ENCODE assay signal across 17 cellular contexts in genomic region chr13:20633802-20634201, GRCh38.
"Had no signal": no experiment of that assay in that cellular context is flagged by ENCODE, and none has a peak within 500 bp of the region (broad histone marks: within the 10 kb centered on the region; RNA-seq: fewer than 3 reads in every experiment).

No MANE protein-coding gene starts in this region.

- DNase-seq: colonic mucosa; dermis blood vessel endothelial cell; glutamatergic neuron; kidney; nucleus accumbens; ovary; stimulated activated CD4-positive, alpha-beta T cell treated with anti-CD3 and anti-CD28 coated beads, Interleukin-2, amount 100 ng/mL, for 48 hours; stimulated activated naive CD4-positive, alpha-beta T cell treated with Interleukin-2 at 50 U/mL for 16 hours had no signal

- H3K9me3 ChIP-seq: colonic mucosa, gastroesophageal sphincter, ovary, vagina had no signal

- H2AFZ ChIP-seq: neural progenitor cell had no signal

- H3K4me3 Mint-ChIP-seq: natural killer cell treated with Interleukin-12 subunit alpha and Interleukin-12 subunit beta and Interleukin-15 and Interleukin-18, amount 100 ng/mL, for 72 hours; neural progenitor cell; type B pancreatic cell had no signal

- H3K4me2 ChIP-seq: neural progenitor cell, smooth muscle cell had no signal

- FAIRE-seq: endothelial cell of umbilical vein, kidney had no signal

- H3K36me3 ChIP-seq: colonic mucosa, neural progenitor cell, ovary had no signal

- H3K4me1 Mint-ChIP-seq: neural progenitor cell had no signal

- H3K4me1 ChIP-seq: colonic mucosa, gastroesophageal sphincter, neural progenitor cell, vagina had no signal

- H3K9me3 Mint-ChIP-seq: natural killer cell treated with Interleukin-12 subunit alpha and Interleukin-12 subunit beta and Interleukin-15 and Interleukin-18, amount 100 ng/mL, for 72 hours; neural progenitor cell; type B pancreatic cell had no signal

- H3K27ac Mint-ChIP-seq: natural killer cell treated with Interleukin-12 subunit alpha and Interleukin-12 subunit beta and Interleukin-15 and Interleukin-18, amount 100 ng/mL, for 72 hours; neural progenitor cell; type B pancreatic cell had no signal

- H3K4me3 ChIP-seq: colonic mucosa, gastroesophageal sphincter, neural progenitor cell, ovary, smooth muscle cell, vagina had no signal

- H3K27ac ChIP-seq: colonic mucosa, gastroesophageal sphincter, neural progenitor cell, ovary, vagina had no signal

- ATAC-seq: esophagus mucosa; gastroesophageal sphincter; natural killer cell treated with Interleukin-12 subunit alpha and Interleukin-12 subunit beta and Interleukin-15 and Interleukin-18, amount 100 ng/mL, for 72 hours; right cardiac atrium had no signal

- H3K27me3 Mint-ChIP-seq: natural killer cell treated with Interleukin-12 subunit alpha and Interleukin-12 subunit beta and Interleukin-15 and Interleukin-18, amount 100 ng/mL, for 72 hours; type B pancreatic cell had no signal

- H3K27me3 ChIP-seq: colonic mucosa, gastroesophageal sphincter, neural progenitor cell, ovary, vagina had no signal

- H3K9ac ChIP-seq: neural progenitor cell had no signal
